In genomic region chr1:91572044-91572443, GRCh38 we compare ENCODE assay signal across 13 cellular contexts.
DNase-seq lines count a peak whose midpoint lies in the region; ATAC-seq and TF ChIP-seq lines count a peak whose summit lies in the region.
"Had no signal": no experiment of that assay in that cellular context is flagged by ENCODE, and none has a peak within 500 bp of the region (broad histone marks: within the 10 kb centered on the region; RNA-seq: fewer than 3 reads in every experiment).

No MANE protein-coding gene starts in this region.

- H2AFZ ChIP-seq in neuronal stem cell (ENCODE audit: low read length) (no peak overlapping the region), GM23248 (no peak overlapping the region)

- peak overlapping the region; percentile 59 to 93 (median 74) for H3K27ac Mint-ChIP-seq in immature natural killer cell
- H3K27ac Mint-ChIP-seq: activated T-cell treated with anti-CD3 and anti-CD28 coated beads, Interleukin-2, amount 50 U/mL, for 24 hours; dendritic cell treated with granulocyte-macrophage colony-stimulating factor and Interleukin-4, amounts not matched to agents 40 ng/mL and 50 ng/mL, for 4 days had no signal

- peaks cover 0 to 2% (median 0%) of the 10 kb centered on the region in 6 donors for H3K9me3 Mint-ChIP-seq in immature natural killer cell
- H3K9me3 Mint-ChIP-seq: activated T-cell treated with anti-CD3 and anti-CD28 coated beads, Interleukin-2, amount 50 U/mL, for 24 hours; dendritic cell treated with granulocyte-macrophage colony-stimulating factor and Interleukin-4, amounts not matched to agents 40 ng/mL and 50 ng/mL, for 4 days had no signal

- H3K36me3 Mint-ChIP-seq in immature natural killer cell, result peaks cover 0 to 5% (median 0%) of the 10 kb centered on the region in 3 donors

- H3K4me3 ChIP-seq in neuronal stem cell (ENCODE audit: low read length in 2 of 2), result no peak overlapping the region
- no peak overlapping the region for H3K4me3 ChIP-seq in GM23248
- H3K4me3 ChIP-seq: SJSA1, testis had no signal

- H3K4me3 Mint-ChIP-seq in immature natural killer cell, result peak overlapping the region in 4 of 5 donors; percentile 3 to 67 (median 18)
- H3K4me3 Mint-ChIP-seq: activated T-cell treated with anti-CD3 and anti-CD28 coated beads, Interleukin-2, amount 50 U/mL, for 24 hours; dendritic cell treated with granulocyte-macrophage colony-stimulating factor and Interleukin-4, amounts not matched to agents 40 ng/mL and 50 ng/mL, for 4 days had no signal

- no peak overlapping the region for H2BK15ac ChIP-seq in neuronal stem cell (ENCODE audit: low read length)

- no peak overlapping the region for H4K8ac ChIP-seq in neuronal stem cell (ENCODE audit: low read depth, low read length)

- no CpG with 5 or more reads among the region's 10 CpGs for WGBS in neuronal stem cell (ENCODE audit: extremely low coverage in 2 of 2, insufficient read length in 2 of 2, insufficient replicate concordance in 1 of 2), 2 donors
- WGBS in GM23248 (ENCODE audit: low coverage in 1 of 2, low lambda C conversion rate in 2 of 2, missing lambda C conversion rate in 2 of 2), 2 experiments, result 47 to 54% methylated on average over 10 of the region's 10 CpGs

- peaks cover 0 to 1% of the 10 kb centered on the region in 2 donors for H3K4me1 ChIP-seq in neuronal stem cell (ENCODE audit: control insufficient read depth in 2 of 2, insufficient read depth in 1 of 2, low read depth in 1 of 2, low read length in 2 of 2)
- peaks cover 30% of the 10 kb centered on the region for H3K4me1 ChIP-seq in GM23248 (ENCODE audit: insufficient read depth)
- H3K4me1 ChIP-seq: testis had no signal

- H3K4me2 ChIP-seq in neuronal stem cell (ENCODE audit: insufficient read depth, low read length, poor library complexity, severe bottlenecking), result no peak overlapping the region
- H3K4me2 ChIP-seq in GM23248 (ENCODE audit: unreplicated experiment), result no peak overlapping the region
- H3K4me2 ChIP-seq: KMS-11 had no signal

- H3K79me1 ChIP-seq in neuronal stem cell (ENCODE audit: low read depth, low read length), result no peaks in the 10 kb centered on the region

- no peak overlapping the region for H3K4ac ChIP-seq in neuronal stem cell (ENCODE audit: low read length)

- H3K4me1 Mint-ChIP-seq in immature natural killer cell, result peaks cover 53 to 77% of the 10 kb centered on the region in 2 donors

- peak; percentile 87 for ATAC-seq in GM18505 (IDR thresholded peaks at IDR 0.05; ENCODE audit: unreplicated experiment)
- ATAC-seq in GM21447 (IDR thresholded peaks at IDR 0.05; ENCODE audit: unreplicated experiment), result peak; percentile 96
- ATAC-seq in HG03354 (IDR thresholded peaks at IDR 0.05; ENCODE audit: poor library complexity, severe bottlenecking, unreplicated experiment), result peak; percentile 78

- no peaks in the 10 kb centered on the region for H3K79me2 ChIP-seq in GM23248 (ENCODE audit: insufficient read depth)

- no peaks in the 10 kb centered on the region for H3K27me3 ChIP-seq in neuronal stem cell (ENCODE audit: control insufficient read depth in 3 of 3, insufficient read depth in 3 of 3, low read depth in 1 of 3, low read length in 3 of 3)
- no peaks in the 10 kb centered on the region for H3K27me3 ChIP-seq in GM23248 (replicated peaks; ENCODE audit: insufficient read depth)
- H3K27me3 ChIP-seq: SJSA1, testis had no signal

- H3K9me2 ChIP-seq in GM23248 (ENCODE audit: insufficient read depth), result no peaks in the 10 kb centered on the region

- TF ChIP-seq POLR2A in GM18505 (IDR thresholded peaks at IDR 0.05; ENCODE audit: borderline replicate concordance, extremely low read depth, insufficient read depth, insufficient read length), result no peak

- H3K18ac ChIP-seq in neuronal stem cell (ENCODE audit: low read length), result no peak overlapping the region

- DNase-seq in immature natural killer cell (no peak), neuronal stem cell (ENCODE audit: low spot score) (no peak), GM03348 (ENCODE audit: low spot score) (no peak), GM23248 (no peak), NCI-H1436 treated with DMSO at 0.1 percent for 48 hours (lab: John Stamatoyannopoulos, UW) (no peak)
- DNase-seq: activated T-cell treated with anti-CD3 and anti-CD28 coated beads, Interleukin-2, amount 50 U/mL, for 24 hours; testis had no signal

- H3K14ac ChIP-seq in neuronal stem cell (ENCODE audit: low read length), result no peak overlapping the region

- H3K27ac ChIP-seq in neuronal stem cell (replicated peaks; ENCODE audit: low read length) (no peak overlapping the region), GM23248 (no peak overlapping the region)
- H3K27ac ChIP-seq: KMS-11, SJSA1, testis had no signal

- no peaks in the 10 kb centered on the region for H4K20me1 ChIP-seq in GM23248 (ENCODE audit: insufficient read depth)

- H3K27me3 Mint-ChIP-seq in immature natural killer cell (ENCODE audit: low read depth in 3 of 3), result peaks cover 1 to 5% (median 4%) of the 10 kb centered on the region in 3 donors
- H3K27me3 Mint-ChIP-seq: activated T-cell treated with anti-CD3 and anti-CD28 coated beads, Interleukin-2, amount 50 U/mL, for 24 hours had no signal

- H4K91ac ChIP-seq in neuronal stem cell (ENCODE audit: low read depth, low read length, poor library complexity), result no peak overlapping the region

- peaks cover 32% of the 10 kb centered on the region for H3F3A ChIP-seq in GM23248 (ENCODE audit: insufficient read depth)

- H3K36me3 ChIP-seq in neuronal stem cell (replicated peaks in 1 of 2; ENCODE audit: control insufficient read depth in 2 of 2, insufficient read depth in 2 of 2, low read length in 2 of 2), result no peaks in the 10 kb centered on the region
- H3K36me3 ChIP-seq in GM23248 (ENCODE audit: low read depth), result no peaks in the 10 kb centered on the region
- H3K36me3 ChIP-seq: SJSA1 had no signal

- H2BK5ac ChIP-seq in neuronal stem cell (ENCODE audit: low read length), result no peak overlapping the region

- in situ Hi-C loops in GM23248 (cut with MboI), result no loop called here

- no peak overlapping the region for H2BK12ac ChIP-seq in neuronal stem cell (ENCODE audit: low read length)

- no peaks in the 10 kb centered on the region for H3K9me3 ChIP-seq in neuronal stem cell (replicated peaks in 1 of 2; ENCODE audit: control insufficient read depth in 2 of 2, insufficient read depth in 1 of 2, low read depth in 1 of 2, low read length in 2 of 2)
- H3K9me3 ChIP-seq in GM23248 (ENCODE audit: low read depth), result no peaks in the 10 kb centered on the region
- H3K9me3 ChIP-seq: SJSA1, testis had no signal

- H3K9ac ChIP-seq in neuronal stem cell (ENCODE audit: low read depth, low read length, poor library complexity) (no peak overlapping the region), GM23248 (no peak overlapping the region)
- H3K9ac ChIP-seq: KMS-11 had no signal

- H3K23ac ChIP-seq in neuronal stem cell (ENCODE audit: low read depth, low read length, poor library complexity), result no peak overlapping the region

- no peak overlapping the region for H2AK5ac ChIP-seq in neuronal stem cell (ENCODE audit: low read depth, low read length)

- no peak overlapping the region for H2BK120ac ChIP-seq in neuronal stem cell (ENCODE audit: low read depth, low read length)
